ENCODE assay signal across 8 cellular contexts in the genomic region with DNA sequence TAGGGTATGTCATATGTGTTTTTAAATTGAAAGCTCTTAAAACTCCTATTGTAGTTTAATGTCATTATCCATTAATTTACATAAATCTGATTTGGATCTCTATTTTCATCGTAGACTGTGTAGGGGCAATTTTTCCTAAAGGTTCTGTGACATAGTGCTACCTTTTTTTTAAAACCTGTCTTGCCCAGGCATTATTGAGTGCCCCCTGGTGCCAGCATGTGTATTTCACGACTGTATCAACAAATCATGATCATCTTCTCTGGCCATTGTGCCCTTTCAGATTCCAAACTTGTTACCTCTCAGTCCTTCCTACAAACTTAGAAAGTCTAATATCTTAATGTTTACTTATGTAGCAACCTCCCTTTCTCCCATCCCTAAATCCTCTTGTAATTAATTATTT.
DNase-seq lines count a peak whose midpoint lies in the region; ATAC-seq and TF ChIP-seq lines count a peak whose summit lies in the region.

No MANE protein-coding gene starts in this region.

- H3K36me3 ChIP-seq in OCI-LY3 (replicated peaks; ENCODE audit: low read depth, low read length) (peaks cover 12% of the 10 kb centered on the region), Peyer's patch (peaks cover 0 to 69% (median 0%) of the 10 kb centered on the region in 3 donors)

- H3K9me3 ChIP-seq in OCI-LY3 (ENCODE audit: insufficient read depth, low read length) (no peaks in the 10 kb centered on the region), Peyer's patch (no peaks in the 10 kb centered on the region)

- H3K27ac Mint-ChIP-seq in activated T-cell treated with anti-CD3 and anti-CD28 coated beads, Interleukin-2, amount 50 U/mL, for 24 hours = no peak overlapping the region

- no peaks in the 10 kb centered on the region for H3K79me2 ChIP-seq in OCI-LY3 (ENCODE audit: low read length)

- no peak overlapping the region for H3K4me3 Mint-ChIP-seq in activated T-cell treated with anti-CD3 and anti-CD28 coated beads, Interleukin-2, amount 50 U/mL, for 24 hours

- H2AFZ ChIP-seq in OCI-LY3 (ENCODE audit: low read depth, low read length) = no peak overlapping the region

- H3K4me3 ChIP-seq in OCI-LY3 (ENCODE audit: low read length) (no peak overlapping the region), epithelial cell of proximal tubule (ENCODE audit: low read depth, low read length) (no peak overlapping the region), Peyer's patch (no peak overlapping the region)

- peaks cover 70% of the 10 kb centered on the region for H3K36me3 Mint-ChIP-seq in activated T-cell treated with anti-CD3 and anti-CD28 coated beads, Interleukin-2, amount 50 U/mL, for 24 hours (ENCODE audit: low read depth)

- no peaks in the 10 kb centered on the region for H3K9me3 Mint-ChIP-seq in activated T-cell treated with anti-CD3 and anti-CD28 coated beads, Interleukin-2, amount 50 U/mL, for 24 hours

- no peaks in the 10 kb centered on the region for H3K27me3 ChIP-seq in OCI-LY3 (ENCODE audit: low read depth, low read length)
- H3K27me3 ChIP-seq in Peyer's patch = no peaks in the 10 kb centered on the region

- H4K20me1 ChIP-seq in OCI-LY3 (ENCODE audit: insufficient read depth, low read length) = no peaks in the 10 kb centered on the region

- TF ChIP-seq POLR2A in Peyer's patch (IDR thresholded peaks at IDR 0.05) = no peak

- H3K4me2 ChIP-seq in OCI-LY3 (ENCODE audit: low read length) = no peak overlapping the region

- TF ChIP-seq CTCF in OCI-LY3 (IDR thresholded peaks at IDR 0.05; ENCODE audit: low read depth, low read length) (peak; percentile 51), epithelial cell of proximal tubule (conservative IDR thresholded peaks at IDR 0.05; ENCODE audit: low read depth, low read length) (peak; percentile 61), Peyer's patch (IDR thresholded peaks at IDR 0.05) (peak in 2 of 6 experiments; percentile 7 to 31)

- no peaks in the 10 kb centered on the region for H3K4me1 ChIP-seq in OCI-LY3 (ENCODE audit: low read length)
- no peaks in the 10 kb centered on the region for H3K4me1 ChIP-seq in Peyer's patch

- ATAC-seq in GM19351 (IDR thresholded peaks at IDR 0.05; ENCODE audit: unreplicated experiment) (no peak), GM18520 (IDR thresholded peaks at IDR 0.05; ENCODE audit: unreplicated experiment) (no peak)

- no peaks in the 10 kb centered on the region for H3K27me3 Mint-ChIP-seq in activated T-cell treated with anti-CD3 and anti-CD28 coated beads, Interleukin-2, amount 50 U/mL, for 24 hours

- DNase-seq in activated T-cell treated with anti-CD3 and anti-CD28 coated beads for 48 hours (ENCODE audit: low read depth) = peak; percentile 8
- DNase-seq in activated T-cell treated with anti-CD3 and anti-CD28 coated beads, Interleukin-2, amount 50 U/mL, for 24 hours = no peak
- DNase-seq in epithelial cell of proximal tubule (ENCODE audit: low read depth) = no peak
- DNase-seq in stimulated activated CD8-positive, alpha-beta memory T cell treated with anti-CD3 and anti-CD28 coated beads, Interleukin-15, amount 100 ng/mL, for 1 hour (ENCODE audit: low read depth) = peak; percentile 4
- DNase-seq in Peyer's patch = no peak

- no peak overlapping the region for H3K9ac ChIP-seq in OCI-LY3 (ENCODE audit: low read length)

- H3K27ac ChIP-seq in OCI-LY3 (ENCODE audit: low read length) = no peak overlapping the region
- H3K27ac ChIP-seq in Peyer's patch = no peak overlapping the region

- no peaks in the 10 kb centered on the region for H3K4me1 Mint-ChIP-seq in activated T-cell treated with anti-CD3 and anti-CD28 coated beads, Interleukin-2, amount 50 U/mL, for 24 hours (ENCODE audit: low read depth)

Comparison
In these comparisons a context has a peak if more than half of its experiments do, and no peak if none do; other contexts are left out.
1. DNase-seq: peak in activated T-cell treated with anti-CD3 and anti-CD28 coated beads for 48 hours (single experiment) and stimulated activated CD8-positive, alpha-beta memory T cell treated with anti-CD3 and anti-CD28 coated beads, Interleukin-15, amount 100 ng/mL, for 1 hour (single experiment); none in activated T-cell treated with anti-CD3 and anti-CD28 coated beads, Interleukin-2, amount 50 U/mL, for 24 hours (single experiment), epithelial cell of proximal tubule (single experiment) and Peyer's patch (0 of 3).